1 cellular context compared by ENCODE assay signal in the genomic region with DNA sequence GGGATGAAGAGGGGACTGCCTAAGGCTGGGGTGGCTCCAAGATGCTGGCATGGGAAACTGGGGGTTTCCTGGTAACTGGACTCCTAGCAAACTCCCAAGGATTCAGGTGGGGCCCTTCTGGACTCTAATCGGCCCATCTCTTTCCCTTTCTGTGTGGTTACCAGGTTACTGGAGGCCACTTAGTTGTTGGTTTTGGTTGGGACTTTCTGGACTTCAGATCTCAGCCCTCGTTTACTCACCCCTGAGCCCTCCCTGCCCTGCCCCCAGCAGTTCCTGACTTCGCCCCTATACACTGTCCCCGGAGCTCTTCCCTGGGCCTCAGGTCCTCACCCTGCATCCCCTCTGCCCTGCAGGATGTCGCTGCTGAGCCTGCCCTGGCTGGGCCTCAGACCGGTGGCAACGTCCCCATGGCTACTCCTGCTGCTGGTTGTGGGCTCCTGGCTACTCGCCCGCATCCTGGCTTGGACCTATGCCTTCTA.
TF ChIP-seq lines count a peak whose summit lies in the region.

No MANE protein-coding gene starts in this region.

TF ChIP-seq in SK-N-SH, 30 proteins besides CTCF, POLR2A, EP300 and RAD21 (continued from another document):
- TF ChIP-seq, protein P1, sequence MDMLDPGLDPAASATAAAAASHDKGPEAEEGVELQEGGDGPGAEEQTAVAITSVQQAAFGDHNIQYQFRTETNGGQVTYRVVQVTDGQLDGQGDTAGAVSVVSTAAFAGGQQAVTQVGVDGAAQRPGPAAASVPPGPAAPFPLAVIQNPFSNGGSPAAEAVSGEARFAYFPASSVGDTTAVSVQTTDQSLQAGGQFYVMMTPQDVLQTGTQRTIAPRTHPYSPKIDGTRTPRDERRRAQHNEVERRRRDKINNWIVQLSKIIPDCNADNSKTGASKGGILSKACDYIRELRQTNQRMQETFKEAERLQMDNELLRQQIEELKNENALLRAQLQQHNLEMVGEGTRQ (IDR thresholded peaks at IDR 0.05; ENCODE audit: borderline replicate concordance, low read depth, low read length): no peak
- no peak for TF ChIP-seq GATA2 (CRISPR knock-in tag; IDR thresholded peaks at IDR 0.05)
- TF ChIP-seq SIN3A (IDR thresholded peaks at IDR 0.05; ENCODE audit: borderline replicate concordance, low read depth, low read length): no peak
- no peak for TF ChIP-seq TEAD4 (IDR thresholded peaks at IDR 0.05; ENCODE audit: borderline replicate concordance, insufficient read depth)
- TF ChIP-seq RFX5 (IDR thresholded peaks at IDR 0.05; ENCODE audit: low read length): no peak
- TF ChIP-seq RCOR1 (IDR thresholded peaks at IDR 0.05; ENCODE audit: low read length): no peak
- TF ChIP-seq GABPA (IDR thresholded peaks at IDR 0.05; ENCODE audit: low read depth): no peak
- TF ChIP-seq, protein P2, sequence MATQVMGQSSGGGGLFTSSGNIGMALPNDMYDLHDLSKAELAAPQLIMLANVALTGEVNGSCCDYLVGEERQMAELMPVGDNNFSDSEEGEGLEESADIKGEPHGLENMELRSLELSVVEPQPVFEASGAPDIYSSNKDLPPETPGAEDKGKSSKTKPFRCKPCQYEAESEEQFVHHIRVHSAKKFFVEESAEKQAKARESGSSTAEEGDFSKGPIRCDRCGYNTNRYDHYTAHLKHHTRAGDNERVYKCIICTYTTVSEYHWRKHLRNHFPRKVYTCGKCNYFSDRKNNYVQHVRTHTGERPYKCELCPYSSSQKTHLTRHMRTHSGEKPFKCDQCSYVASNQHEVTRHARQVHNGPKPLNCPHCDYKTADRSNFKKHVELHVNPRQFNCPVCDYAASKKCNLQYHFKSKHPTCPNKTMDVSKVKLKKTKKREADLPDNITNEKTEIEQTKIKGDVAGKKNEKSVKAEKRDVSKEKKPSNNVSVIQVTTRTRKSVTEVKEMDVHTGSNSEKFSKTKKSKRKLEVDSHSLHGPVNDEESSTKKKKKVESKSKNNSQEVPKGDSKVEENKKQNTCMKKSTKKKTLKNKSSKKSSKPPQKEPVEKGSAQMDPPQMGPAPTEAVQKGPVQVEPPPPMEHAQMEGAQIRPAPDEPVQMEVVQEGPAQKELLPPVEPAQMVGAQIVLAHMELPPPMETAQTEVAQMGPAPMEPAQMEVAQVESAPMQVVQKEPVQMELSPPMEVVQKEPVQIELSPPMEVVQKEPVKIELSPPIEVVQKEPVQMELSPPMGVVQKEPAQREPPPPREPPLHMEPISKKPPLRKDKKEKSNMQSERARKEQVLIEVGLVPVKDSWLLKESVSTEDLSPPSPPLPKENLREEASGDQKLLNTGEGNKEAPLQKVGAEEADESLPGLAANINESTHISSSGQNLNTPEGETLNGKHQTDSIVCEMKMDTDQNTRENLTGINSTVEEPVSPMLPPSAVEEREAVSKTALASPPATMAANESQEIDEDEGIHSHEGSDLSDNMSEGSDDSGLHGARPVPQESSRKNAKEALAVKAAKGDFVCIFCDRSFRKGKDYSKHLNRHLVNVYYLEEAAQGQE (IDR thresholded peaks at IDR 0.05; ENCODE audit: low read depth, low read length): no peak
- TF ChIP-seq, protein P3, sequence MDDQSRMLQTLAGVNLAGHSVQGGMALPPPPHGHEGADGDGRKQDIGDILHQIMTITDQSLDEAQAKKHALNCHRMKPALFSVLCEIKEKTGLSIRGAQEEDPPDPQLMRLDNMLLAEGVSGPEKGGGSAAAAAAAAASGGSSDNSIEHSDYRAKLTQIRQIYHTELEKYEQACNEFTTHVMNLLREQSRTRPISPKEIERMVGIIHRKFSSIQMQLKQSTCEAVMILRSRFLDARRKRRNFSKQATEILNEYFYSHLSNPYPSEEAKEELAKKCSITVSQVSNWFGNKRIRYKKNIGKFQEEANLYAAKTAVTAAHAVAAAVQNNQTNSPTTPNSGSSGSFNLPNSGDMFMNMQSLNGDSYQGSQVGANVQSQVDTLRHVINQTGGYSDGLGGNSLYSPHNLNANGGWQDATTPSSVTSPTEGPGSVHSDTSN (IDR thresholded peaks at IDR 0.05): no peak
- TF ChIP-seq, protein P4, sequence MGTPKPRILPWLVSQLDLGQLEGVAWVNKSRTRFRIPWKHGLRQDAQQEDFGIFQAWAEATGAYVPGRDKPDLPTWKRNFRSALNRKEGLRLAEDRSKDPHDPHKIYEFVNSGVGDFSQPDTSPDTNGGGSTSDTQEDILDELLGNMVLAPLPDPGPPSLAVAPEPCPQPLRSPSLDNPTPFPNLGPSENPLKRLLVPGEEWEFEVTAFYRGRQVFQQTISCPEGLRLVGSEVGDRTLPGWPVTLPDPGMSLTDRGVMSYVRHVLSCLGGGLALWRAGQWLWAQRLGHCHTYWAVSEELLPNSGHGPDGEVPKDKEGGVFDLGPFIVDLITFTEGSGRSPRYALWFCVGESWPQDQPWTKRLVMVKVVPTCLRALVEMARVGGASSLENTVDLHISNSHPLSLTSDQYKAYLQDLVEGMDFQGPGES (IDR thresholded peaks at IDR 0.05; ENCODE audit: low read depth, low read length): no peak
- no peak for TF ChIP-seq NRF1 (IDR thresholded peaks at IDR 0.05; ENCODE audit: low read depth, low read length)
- no peak for TF ChIP-seq TCF12 (IDR thresholded peaks at IDR 0.05)
- TF ChIP-seq JUND (IDR thresholded peaks at IDR 0.05): no peak
- no peak for TF ChIP-seq SMC3 (IDR thresholded peaks at IDR 0.05; ENCODE audit: low read depth, low read length)
- no peak for TF ChIP-seq YY1 (IDR thresholded peaks at IDR 0.05; ENCODE audit: low read depth)
- no peak for TF ChIP-seq MEF2A (IDR thresholded peaks at IDR 0.05; ENCODE audit: borderline replicate concordance, low read depth)
